21 cellular contexts compared by ENCODE assay signal in the genomic region with DNA sequence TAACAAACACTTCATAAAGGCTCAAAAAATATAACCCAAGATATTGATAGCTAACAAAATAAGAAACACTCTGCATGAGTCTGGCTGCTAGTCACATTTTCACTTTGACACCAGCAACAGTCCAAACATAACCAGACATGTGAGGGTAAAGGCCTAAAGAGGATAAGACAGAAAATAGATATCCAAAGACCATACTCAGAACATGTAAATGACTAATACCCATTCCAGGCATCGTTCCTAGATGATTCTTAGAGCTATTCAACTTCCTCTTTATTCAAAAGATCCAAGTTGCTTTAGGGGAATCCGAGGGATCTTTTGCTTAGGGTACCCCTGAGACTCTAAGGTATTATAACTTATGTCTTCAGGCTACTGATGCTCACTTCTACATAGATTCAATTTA. TPM values are rescaled to one million over a fixed set of nuclear protein-coding genes. Genes with fewer than 3 reads are reported as not detected.
DNase-seq lines count a peak whose midpoint lies in the region; ATAC-seq and TF ChIP-seq lines count a peak whose summit lies in the region.
"Had no signal": no experiment of that assay in that cellular context is flagged by ENCODE, and none has a peak within 500 bp of the region (broad histone marks: within the 10 kb centered on the region; RNA-seq: fewer than 3 reads in every experiment).

No MANE protein-coding gene starts in this region.

- no peak overlapping the region for H3K4me3 Mint-ChIP-seq in chondrocyte (ENCODE audit: unreplicated experiment)
- H3K4me3 Mint-ChIP-seq: brain; dendritic cell treated with granulocyte-macrophage colony-stimulating factor and Interleukin-4, amounts not matched to agents 40 ng/mL and 50 ng/mL, for 4 days; neural progenitor cell had no signal

- peaks cover 10% of the 10 kb centered on the region for H3K27me3 Mint-ChIP-seq in chondrocyte (ENCODE audit: low read depth)

- DNase-seq in AG10803 (ENCODE audit: low read depth) (peak; percentile 63), LHCN-M2 (ENCODE audit: low read depth) (peak; percentile 76), chondrocyte (ENCODE audit: low spot score) (no peak), myocyte (ENCODE audit: low read depth) (peak; percentile 47), NAMALWA (ENCODE audit: low spot score) (no peak), DMS153 treated with DMSO at 0.1 percent for 48 hours (lab: John Stamatoyannopoulos, UW; ENCODE audit: unreplicated experiment) (no peak), omental fat pad (ENCODE audit: low spot score) (no peak)
- no peak for DNase-seq in activated CD8-positive, alpha-beta memory T cell treated with anti-CD3 and anti-CD28 coated beads, Interleukin-2, amount 50 U/mL, for 48 hours
- DNase-seq: activated CD4-positive, CD25-positive, alpha-beta regulatory T cell treated with anti-CD3 and anti-CD28 coated beads, Interleukin-2, amount 50 U/mL, for 72 hours; H7; NCI-H1694; retina; RPMI8226; T1000 had no signal

- H3K9me3 Mint-ChIP-seq in chondrocyte (ENCODE audit: low read depth) = no peaks in the 10 kb centered on the region
- H3K9me3 Mint-ChIP-seq: activated naive CD4-positive, alpha-beta T cell treated with anti-CD3 and anti-CD28 coated beads, Interleukin-2, amount 50 U/mL, for 72 hours; dendritic cell treated with granulocyte-macrophage colony-stimulating factor and Interleukin-4, amounts not matched to agents 40 ng/mL and 50 ng/mL, for 4 days; neural progenitor cell had no signal

- peak overlapping the region; percentile 20 for H3K27ac Mint-ChIP-seq in chondrocyte (ENCODE audit: unreplicated experiment)
- H3K27ac Mint-ChIP-seq: activated naive CD4-positive, alpha-beta T cell treated with anti-CD3 and anti-CD28 coated beads, Interleukin-2, amount 50 U/mL, for 72 hours; brain; dendritic cell treated with granulocyte-macrophage colony-stimulating factor and Interleukin-4, amounts not matched to agents 40 ng/mL and 50 ng/mL, for 4 days; neural progenitor cell had no signal

- TF ChIP-seq CTCF in AG10803 (conservative IDR thresholded peaks at IDR 0.05; ENCODE audit: low read length) (no peak), chondrocyte (IDR thresholded peaks at IDR 0.05) (no peak), omental fat pad (IDR thresholded peaks at IDR 0.05) (no peak)

- no peak for ATAC-seq in omental fat pad (ENCODE audit: low FRiP score)
- ATAC-seq: activated naive CD4-positive, alpha-beta T cell treated with anti-CD3 and anti-CD28 coated beads, Interleukin-2, amount 50 U/mL, for 72 hours; left lobe of liver had no signal

- H3K36me3 Mint-ChIP-seq in chondrocyte (ENCODE audit: low read depth) = no peaks in the 10 kb centered on the region
- H3K36me3 Mint-ChIP-seq: activated naive CD4-positive, alpha-beta T cell treated with anti-CD3 and anti-CD28 coated beads, Interleukin-2, amount 50 U/mL, for 72 hours; brain; neural progenitor cell had no signal

- H3K4me1 Mint-ChIP-seq in chondrocyte (ENCODE audit: low read depth) = peaks cover 31% of the 10 kb centered on the region

- no peak overlapping the region for H3K4me3 ChIP-seq in AG10803 (ENCODE audit: low read length)
- H3K4me3 ChIP-seq: neural progenitor cell, vagina had no signal

RNA-seq across cellular contexts. Expression of a gene that starts 5.1 kb away (rescaled TPM):
- total RNA-seq in LHCN-M2 (2014; rRNA removed) (0.26 and 0.34 TPM in 2 replicates), chondrocyte (0.18 to 2.8 TPM (median 0.30 TPM) in 3 replicates), myocyte (1.3 and 1.7 TPM in 2 replicates), omental fat pad (1 to 10 TPM in 1 of 4 donors, under 1 TPM in 3; 0.12 to 1.1 (median 0.58) TPM)
- 0.26 TPM for polyA plus RNA-seq in LHCN-M2 (2012)
- 0.53 TPM for polyA plus RNA-seq in myocyte (2012)
- total RNA-seq: activated naive CD4-positive, alpha-beta T cell treated with anti-CD3 and anti-CD28 coated beads, Interleukin-2, amount 50 U/mL, for 72 hours; endothelial cell of umbilical vein; left lobe of liver had no signal

Comparison
In these comparisons a context has a peak if more than half of its experiments do, and no peak if none do; other contexts are left out.
1. DNase-seq: peak in AG10803 (single experiment), LHCN-M2 (single experiment) and myocyte (single experiment); none in chondrocyte (single experiment), NAMALWA (single experiment), DMS153 treated with DMSO at 0.1 percent for 48 hours (single experiment), omental fat pad (single experiment) and activated CD8-positive, alpha-beta memory T cell treated with anti-CD3 and anti-CD28 coated beads, Interleukin-2, amount 50 U/mL, for 48 hours (single experiment).